ENCODE assay signal across 8 cellular contexts in the genomic region with DNA sequence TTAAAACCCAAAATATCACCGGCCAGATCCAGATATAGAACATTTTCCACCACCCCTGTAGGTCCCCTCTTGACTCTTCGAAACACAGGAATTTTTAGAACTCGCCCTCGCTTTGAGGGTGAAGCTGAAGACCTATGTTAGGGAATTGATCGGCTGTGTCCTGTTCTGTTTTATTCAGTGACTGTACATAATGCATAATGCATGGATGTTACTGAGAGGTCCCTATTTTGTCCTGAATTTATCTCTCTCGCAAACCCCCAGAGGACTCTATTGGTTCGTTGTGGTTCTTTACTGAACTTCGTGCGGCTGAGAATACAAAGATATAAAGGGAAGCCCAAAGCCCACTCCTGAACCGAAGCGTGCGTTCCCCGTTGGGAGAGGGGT. TPM values are rescaled to one million over a fixed set of nuclear protein-coding genes. Genes with fewer than 3 reads are reported as not detected.
DNase-seq lines count a peak whose midpoint lies in the region; ATAC-seq and TF ChIP-seq lines count a peak whose summit lies in the region.

No MANE protein-coding gene starts in this region.

- H3K4me1 Mint-ChIP-seq in naive B cell (peaks cover 14 to 30% (median 22%) of the 10 kb centered on the region in 3 donors), HFFc6 (ENCODE audit: low read depth) (peaks cover 37% of the 10 kb centered on the region)

- TF ChIP-seq CTCF in body of pancreas (IDR thresholded peaks at IDR 0.05) (no peak), HFFc6 (IDR thresholded peaks at IDR 0.05) (no peak)

- DNase-seq in body of pancreas (no peak), naive B cell (no peak), erythroblast (lab: John Stamatoyannopoulos, UW) (no peak), HFFc6 (no peak), OCI-M1 (lab: John Stamatoyannopoulos, UW) (no peak)

- H3K27ac ChIP-seq in ACC112 (ENCODE audit: low read depth, low read length): peak overlapping the region; percentile 47
- H3K27ac ChIP-seq in body of pancreas: peak overlapping the region; percentile 78 to 96 (median 91)

- H3K36me3 ChIP-seq in ACC112 (ENCODE audit: insufficient read depth, low read length) (peaks cover 14% of the 10 kb centered on the region), body of pancreas (replicated peaks in 1 of 2; ENCODE audit: insufficient read depth in 1 of 2, low read depth in 2 of 2) (peaks cover 0 to 2% of the 10 kb centered on the region in 2 donors)

- peaks cover 87% of the 10 kb centered on the region for H3K79me2 ChIP-seq in ACC112 (ENCODE audit: control insufficient read depth, insufficient read depth, low read length, unreplicated experiment)

- peak overlapping the region; percentile 97 for H2AFZ ChIP-seq in ACC112 (ENCODE audit: low read length, unreplicated experiment)

- H3K4me1 ChIP-seq in ACC112 (ENCODE audit: control insufficient read depth, insufficient read depth, low read length, unreplicated experiment) (peaks cover 21% of the 10 kb centered on the region), body of pancreas (peaks cover 45% of the 10 kb centered on the region)

- H3K9me3 Mint-ChIP-seq in naive B cell (no peaks in the 10 kb centered on the region), HFFc6 (no peaks in the 10 kb centered on the region)

- 0% methylated on average over 13 of the region's 13 CpGs for WGBS in body of pancreas, 2 donors

- H3K27me3 ChIP-seq in ACC112 (ENCODE audit: insufficient read depth, low read length): no peaks in the 10 kb centered on the region
- H3K27me3 ChIP-seq in body of pancreas: no peaks in the 10 kb centered on the region

- H3K27ac Mint-ChIP-seq in naive B cell: no peak overlapping the region
- no peak overlapping the region for H3K27ac Mint-ChIP-seq in HFFc6

- H3K36me3 Mint-ChIP-seq in naive B cell: peaks cover 0 to 5% of the 10 kb centered on the region in 2 donors
- H3K36me3 Mint-ChIP-seq in HFFc6 (ENCODE audit: low read depth): peaks cover 17% of the 10 kb centered on the region

- H3K4me3 Mint-ChIP-seq in naive B cell (no peak overlapping the region), HFFc6 (no peak overlapping the region)

- H3K4me3 ChIP-seq in ACC112 (ENCODE audit: low read depth, low read length) (peak overlapping the region; percentile 88), body of pancreas (peak overlapping the region; percentile 79 to 88)

- H3K27me3 Mint-ChIP-seq in naive B cell: no peaks in the 10 kb centered on the region
- H3K27me3 Mint-ChIP-seq in HFFc6 (ENCODE audit: insufficient read depth): peaks cover 1% of the 10 kb centered on the region; the same call in 1 of the 2 replicates

- TF ChIP-seq POLR2A in body of pancreas (IDR thresholded peaks at IDR 0.05) (no peak), erythroblast (IDR thresholded peaks at IDR 0.05; ENCODE audit: low read length) (no peak)

- peak; percentile 4 for ATAC-seq in GM18868 (IDR thresholded peaks at IDR 0.05; ENCODE audit: unreplicated experiment)
- ATAC-seq in HG03139 (IDR thresholded peaks at IDR 0.05; ENCODE audit: unreplicated experiment): peak; percentile 2
- no peak for ATAC-seq in body of pancreas
- ATAC-seq in naive B cell (ENCODE audit: low read depth in 2 of 2): peak; percentile 1 to 2

- no peaks in the 10 kb centered on the region for H3K9me3 ChIP-seq in body of pancreas

- intact Hi-C loops in body of pancreas (cut with DNase I): no loop called here

RNA-seq across cellular contexts. Expression of a gene that starts 0.4 kb away (rescaled TPM):
- total RNA-seq in body of pancreas: 10 to 100 TPM; 26.7 to 31.0 TPM
- 10 to 100 TPM in 1 of 6 donors, 1 to 10 TPM in 5; 2.6 to 10.2 (median 4.1) TPM for polyA plus RNA-seq in naive B cell (ENCODE audit: low read depth in 6 of 6)
- total RNA-seq in HFFc6 (2021; fragmentation: NEBNext Ultra II Directional; extraction: Animal tissue kit (Norgen Biotek cat#: 25700)): 10 to 100 TPM; 43.9 to 51.1 (median 47.8) TPM

RNA-seq across cellular contexts. Expression of a gene that starts 0.6 kb away (rescaled TPM):
- 10 to 100 TPM; 13.0 to 13.8 TPM for total RNA-seq in body of pancreas
- 10 to 100 TPM; 40.1 to 55.3 (median 42.5) TPM for polyA plus RNA-seq in naive B cell (ENCODE audit: low read depth in 6 of 6)
- 10 to 100 TPM; 40.3 to 47.9 (median 43.9) TPM for total RNA-seq in HFFc6 (2021; fragmentation: NEBNext Ultra II Directional; extraction: Animal tissue kit (Norgen Biotek cat#: 25700))

RNA-seq across cellular contexts. Expression of a gene that starts 35.8 kb away (rescaled TPM):
- total RNA-seq in body of pancreas: 1 to 10 TPM in 1 of 2 donors, not detected in 1; 1.6 TPM
- polyA plus RNA-seq in naive B cell (ENCODE audit: low read depth in 6 of 6): 1 to 10 TPM in 1 of 6 donors, under 1 TPM in 1, not detected in 4; 0.57 to 1.1 TPM
- under 1 TPM in 5 of 6 experiments, not detected in 1; 0.23 to 0.70 (median 0.27) TPM for total RNA-seq in HFFc6 (2021; fragmentation: NEBNext Ultra II Directional; extraction: Animal tissue kit (Norgen Biotek cat#: 25700))
